ENCODE assay signal across 9 cellular contexts in the genomic region with DNA sequence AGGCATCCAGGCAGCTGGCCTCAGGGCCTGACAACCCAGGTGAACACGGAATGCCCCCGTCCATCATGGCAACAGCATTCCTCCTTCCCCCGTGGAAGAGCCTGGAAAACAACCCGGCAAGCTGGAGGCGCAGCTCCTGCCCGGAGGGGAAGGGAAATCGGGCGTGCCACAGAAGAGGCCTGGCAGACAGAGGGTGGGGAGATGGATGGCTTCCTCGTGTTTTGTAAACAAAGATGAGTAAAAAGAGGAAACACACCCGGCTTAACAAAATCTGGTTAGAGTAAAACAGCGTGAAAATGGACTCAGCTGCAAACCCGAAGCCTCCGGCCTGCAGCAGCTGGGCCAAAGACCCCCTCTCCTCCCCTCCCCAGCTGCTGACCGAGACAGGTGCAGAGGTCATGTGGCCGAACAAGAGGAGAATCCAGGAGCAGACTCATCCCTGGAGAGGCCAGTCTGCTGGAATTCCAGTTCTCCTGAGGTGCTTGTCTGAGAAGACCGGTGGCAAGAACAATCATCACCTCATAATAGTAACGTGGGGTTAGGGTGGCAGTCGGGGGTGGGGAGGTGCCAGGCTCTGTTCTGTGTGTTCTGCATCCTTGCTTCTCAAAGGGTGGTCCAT. TPM values are rescaled to one million over a fixed set of nuclear protein-coding genes. Genes with fewer than 3 reads are reported as not detected.
DNase-seq lines count a peak whose midpoint lies in the region; ATAC-seq, FAIRE-seq and TF ChIP-seq lines count a peak whose summit lies in the region.
"Had no signal": no experiment of that assay in that cellular context is flagged by ENCODE, and none has a peak within 500 bp of the region (broad histone marks: within the 10 kb centered on the region; RNA-seq: fewer than 3 reads in every experiment).

No MANE protein-coding gene starts in this region.

- no peak for TF ChIP-seq POLR2A in HepG2 (IDR thresholded peaks at IDR 0.05; ENCODE audit: insufficient read depth in 1 of 2, low read depth in 2 of 2, low read length in 2 of 2)

- H3K4me1 ChIP-seq in HepG2 (ENCODE audit: insufficient read depth, low read length) (peaks cover 99% of the 10 kb centered on the region), thoracic aorta (ENCODE audit: control insufficient read depth in 1 of 2, low read depth in 2 of 2) (peaks cover 40 to 85% of the 10 kb centered on the region in 2 donors)

- no peak for TF ChIP-seq RAD21 in HepG2 (CRISPR knock-in tag; IDR thresholded peaks at IDR 0.05)

- no peak for ATAC-seq in HepG2
- no peak for ATAC-seq in thoracic aorta (ENCODE audit: insufficient number of reproducible peaks, low FRiP score, low read depth)
- ATAC-seq in GM19035 (IDR thresholded peaks at IDR 0.05; ENCODE audit: unreplicated experiment): no peak
- no peak for ATAC-seq in GM21381 (IDR thresholded peaks at IDR 0.05; ENCODE audit: unreplicated experiment)

- DNase-seq in NCI-H2081 (lab: John Stamatoyannopoulos, UW): peak; percentile 25 to 63
- DNase-seq in NCI-H2081 treated with DMSO at 0.1 percent for 48 hours (lab: John Stamatoyannopoulos, UW): no peak
- no peak for DNase-seq in SK-N-MC (ENCODE audit: low read depth, low spot score)
- DNase-seq in HepG2 (ENCODE audit: low spot score): no peak
- DNase-seq in thoracic aorta (ENCODE audit: low spot score): no peak
- no peak for DNase-seq in NCI-H510A (lab: John Stamatoyannopoulos, UW)

- H3K79me2 ChIP-seq in HepG2 (ENCODE audit: insufficient read depth, low read length): no peaks in the 10 kb centered on the region

- H3K27me3 ChIP-seq in HepG2 (ENCODE audit: control insufficient read depth in 1 of 2, insufficient read depth in 2 of 2, low read length in 2 of 2) (no peaks in the 10 kb centered on the region), thoracic aorta (replicated peaks; ENCODE audit: insufficient read depth) (no peaks in the 10 kb centered on the region)

- TSS peak; percentile 82 for BruUV-seq in HepG2 (replicated peaks; lab: Mats Ljungman, UMichigan)

- H3K9ac ChIP-seq in SK-N-MC (ENCODE audit: insufficient read length) (no peak overlapping the region), HepG2 (ENCODE audit: insufficient read depth, low read depth, low read length) (peak overlapping the region; percentile 70)

- 41% methylated on average over 18 of the region's 18 CpGs for WGBS in HepG2 (ENCODE audit: low lambda C conversion rate)

- no peaks in the 10 kb centered on the region for H3K9me3 ChIP-seq in SK-N-MC (ENCODE audit: low read depth, low read length)
- no peaks in the 10 kb centered on the region for H3K9me3 ChIP-seq in HepG2 (ENCODE audit: low read length)
- H3K9me3 ChIP-seq in thoracic aorta: no peaks in the 10 kb centered on the region
- H3K9me3 ChIP-seq: HAP-1 had no signal

- POLR2A ChIA-PET in HepG2 (lab: Yijun Ruan, JAX): interaction anchor here (0.8 to 15.1 kb wide), 7 partner anchors 8 to 91 kb away, joined by 3 to 371 read pairs (median 5); a partner anchor contains a TSS

- no peaks in the 10 kb centered on the region for H4K20me1 ChIP-seq in HepG2 (ENCODE audit: insufficient read depth, low read length)

- peak overlapping the region; percentile 77 for H3K4me2 ChIP-seq in HepG2 (ENCODE audit: low read depth, low read length)

- H3K27ac ChIP-seq in SK-N-MC: peak overlapping the region; percentile 99
- H3K27ac ChIP-seq in HepG2 (ENCODE audit: extremely low read length, insufficient read depth, low read length): peak overlapping the region; percentile 86
- peak overlapping the region; percentile 67 to 73 for H3K27ac ChIP-seq in thoracic aorta

- H3K4me3 ChIP-seq in SK-N-MC: peak overlapping the region; percentile 71
- H3K4me3 ChIP-seq in HepG2 (replicated peaks in 1 of 3; ENCODE audit: insufficient read depth in 1 of 3, low read depth in 2 of 3, low read length in 3 of 3): peak overlapping the region; percentile 23 to 61 (median 34); a peak in 4 of 6 replicates
- H3K4me3 ChIP-seq in thoracic aorta: no peak overlapping the region
- H3K4me3 ChIP-seq: HAP-1 had no signal

- intact Hi-C loops in HepG2 (cut with micrococcal nuclease; ENCODE audit: unreplicated experiment): loop anchor here (2.0 kb wide), 1 partner anchor 15 kb away; a partner anchor contains a TSS

- FAIRE-seq in HepG2 (lab: Jason Lieb, UNC): no peak

- CTCF ChIA-PET in HepG2 (lab: Yijun Ruan, JAX; ENCODE audit: low intra/inter-chr PET ratio, low total read pairs): no interaction called here

- in situ Hi-C loops in HepG2 (cut with HindIII; ENCODE audit: extremely low pct_ligation_motif_present, low pct_unique_long_range_greater_than_20kb): no loop called here

- TF ChIP-seq CTCF in HepG2 (CRISPR knock-in tag; IDR thresholded peaks at IDR 0.05) (no peak), thoracic aorta (IDR thresholded peaks at IDR 0.05) (no peak)

- H3K36me3 ChIP-seq in SK-N-MC (ENCODE audit: insufficient read depth, low read length) (peaks cover 14% of the 10 kb centered on the region), HepG2 (replicated peaks in 1 of 2; ENCODE audit: control insufficient read depth in 1 of 2, insufficient read depth in 2 of 2, low read length in 2 of 2) (peaks cover 0 to 9% of the 10 kb centered on the region in 2 experiments; a peak in 3 of 5 replicates), thoracic aorta (no peaks in the 10 kb centered on the region)
- H3K36me3 ChIP-seq: HAP-1 had no signal

- H2AFZ ChIP-seq in HepG2 (ENCODE audit: low read length): no peak overlapping the region

- TF ChIP-seq EP300 in HepG2 (IDR thresholded peaks at IDR 0.05; ENCODE audit: low read depth in 2 of 2, low read length in 2 of 2) (no peak), HepG2 (CRISPR knock-in tag; IDR thresholded peaks at IDR 0.05; ENCODE audit: borderline replicate concordance) (no peak)

TF ChIP-seq in HepG2, 621 proteins besides CTCF, POLR2A, EP300 and RAD21 (continues in another document):
- no peak for TF ChIP-seq MXD4 (CRISPR knock-in tag; IDR thresholded peaks at IDR 0.05)
- TF ChIP-seq ZNF75D (CRISPR knock-in tag; IDR thresholded peaks at IDR 0.05; ENCODE audit: borderline replicate concordance): no peak
- no peak for TF ChIP-seq ZNF619 (CRISPR knock-in tag; IDR thresholded peaks at IDR 0.05)
- TF ChIP-seq ZNF317 (CRISPR knock-in tag; IDR thresholded peaks at IDR 0.05): no peak
- no peak for TF ChIP-seq ZNF629 (CRISPR knock-in tag; conservative IDR thresholded peaks at IDR 0.05)

RNA-seq across cellular contexts. Expression of a gene that starts 15.3 kb away (rescaled TPM):
- total RNA-seq in HepG2 (2016; rRNA removed; fragmentation: Illumina TruSeq; extraction: Trizol) (5.4 and 8.7 TPM in 2 replicates), thoracic aorta (10 to 100 TPM; 13.1 to 32.5 TPM)
- 0.88 and 1.0 TPM in 2 replicates for total RNA-seq in HepG2 (2016; cell fraction: cytosol; rRNA removed; fragmentation: Illumina TruSeq; extraction: Trizol; ENCODE audit: low read depth)
- 5.1 and 9.6 TPM in 2 replicates for total RNA-seq in HepG2 (2016; cell fraction: insoluble cytoplasmic fraction; rRNA removed; fragmentation: Illumina TruSeq; extraction: Trizol)
- total RNA-seq in HepG2 (2016; cell fraction: membrane; rRNA removed; fragmentation: Illumina TruSeq; extraction: Trizol): 2.8 and 3.2 TPM in 2 replicates
- total RNA-seq in HepG2 (2016; cell fraction: nucleus; rRNA removed; fragmentation: Illumina TruSeq; extraction: Trizol): 11.8 and 14.8 TPM in 2 replicates
- 15.9 and 32.7 TPM in 2 replicates for polyA plus RNA-seq in HepG2 (2011; rRNA removed)
- 12.2 and 20.6 TPM in 2 replicates for polyA plus RNA-seq in HepG2 (2011; cell fraction: cytosol; rRNA removed)
- polyA plus RNA-seq in HepG2 (2011; cell fraction: nucleus; rRNA removed): 28.3 and 48.7 TPM in 2 replicates
- 14.9 and 27.8 TPM in 2 replicates for polyA plus RNA-seq in HepG2 (2012)
- 0.38 and 0.44 TPM in 2 replicates for polyA plus RNA-seq in HepG2 (2016; cell fraction: cytosol; fragmentation: Illumina TruSeq; extraction: Trizol; ENCODE audit: low read depth)
- 4.3 and 4.9 TPM in 2 replicates for polyA plus RNA-seq in HepG2 (2016; cell fraction: insoluble cytoplasmic fraction; fragmentation: Illumina TruSeq; extraction: Trizol; ENCODE audit: low read depth)
- 0.95 and 1.0 TPM in 2 replicates for polyA plus RNA-seq in HepG2 (2016; cell fraction: membrane; fragmentation: Illumina TruSeq; extraction: Trizol; ENCODE audit: low read depth)
- polyA plus RNA-seq in HepG2 (2016; cell fraction: nucleus; fragmentation: Illumina TruSeq; extraction: Trizol; ENCODE audit: insufficient read depth, low read depth): 13.0 and 15.3 TPM in 2 replicates
- 3.0 and 44.4 TPM in 2 replicates for polyA minus RNA-seq in HepG2 (2011; rRNA and poly(A)+ RNA removed; ENCODE audit: low replicate concordance)
- 11.2 and 23.6 TPM in 2 replicates for polyA minus RNA-seq in HepG2 (2011; cell fraction: cytosol; rRNA and poly(A)+ RNA removed)
- polyA minus RNA-seq in HepG2 (2011; cell fraction: nucleus; rRNA and poly(A)+ RNA removed): 23.4 and 35.4 TPM in 2 replicates

RNA-seq across cellular contexts. Expression of a gene that starts 54.4 kb away (rescaled TPM):
- total RNA-seq in HepG2 (2016; rRNA removed; fragmentation: Illumina TruSeq; extraction: Trizol): 208 and 346 TPM in 2 replicates
- 41.2 and 44.6 TPM in 2 replicates for total RNA-seq in HepG2 (2016; cell fraction: cytosol; rRNA removed; fragmentation: Illumina TruSeq; extraction: Trizol; ENCODE audit: low read depth)
- total RNA-seq in HepG2 (2016; cell fraction: insoluble cytoplasmic fraction; rRNA removed; fragmentation: Illumina TruSeq; extraction: Trizol): 215 and 364 TPM in 2 replicates
- total RNA-seq in HepG2 (2016; cell fraction: membrane; rRNA removed; fragmentation: Illumina TruSeq; extraction: Trizol): 66.6 and 67.3 TPM in 2 replicates
- total RNA-seq in HepG2 (2016; cell fraction: nucleus; rRNA removed; fragmentation: Illumina TruSeq; extraction: Trizol): 83.4 and 83.7 TPM in 2 replicates
- polyA plus RNA-seq in HepG2 (2011; rRNA removed): 257 and 356 TPM in 2 replicates
- polyA plus RNA-seq in HepG2 (2011; cell fraction: cytosol; rRNA removed): 182 and 220 TPM in 2 replicates
- 51.4 and 52.1 TPM in 2 replicates for polyA plus RNA-seq in HepG2 (2011; cell fraction: nucleus; rRNA removed)
- 184 and 206 TPM in 2 replicates for polyA plus RNA-seq in HepG2 (2012)
- polyA plus RNA-seq in HepG2 (2016; cell fraction: cytosol; fragmentation: Illumina TruSeq; extraction: Trizol; ENCODE audit: low read depth): 72.3 and 76.1 TPM in 2 replicates
- 607 and 646 TPM in 2 replicates for polyA plus RNA-seq in HepG2 (2016; cell fraction: insoluble cytoplasmic fraction; fragmentation: Illumina TruSeq; extraction: Trizol; ENCODE audit: low read depth)
- 102 TPM in 2 replicates for polyA plus RNA-seq in HepG2 (2016; cell fraction: membrane; fragmentation: Illumina TruSeq; extraction: Trizol; ENCODE audit: low read depth)
- 218 and 240 TPM in 2 replicates for polyA plus RNA-seq in HepG2 (2016; cell fraction: nucleus; fragmentation: Illumina TruSeq; extraction: Trizol; ENCODE audit: insufficient read depth, low read depth)
- 39.8 and 85.1 TPM in 2 replicates for polyA minus RNA-seq in HepG2 (2011; rRNA and poly(A)+ RNA removed; ENCODE audit: low replicate concordance)
- 43.2 and 55.2 TPM in 2 replicates for polyA minus RNA-seq in HepG2 (2011; cell fraction: cytosol; rRNA and poly(A)+ RNA removed)
- 31.1 and 41.5 TPM in 2 replicates for polyA minus RNA-seq in HepG2 (2011; cell fraction: nucleus; rRNA and poly(A)+ RNA removed)
- total RNA-seq in thoracic aorta: 100 to 1,000 TPM; 179 to 219 TPM

Comparison
In these comparisons a context has a peak if more than half of its experiments do, and no peak if none do; other contexts are left out.
1. DNase-seq: peak in NCI-H2081 (2 of 2); none in NCI-H2081 treated with DMSO at 0.1 percent for 48 hours (single experiment), SK-N-MC (single experiment), HepG2 (single experiment), thoracic aorta (single experiment) and NCI-H510A (single experiment).
2. Peak in every context shown above with its lines, with median percentiles within 50 percentile points of each other: H3K27ac ChIP-seq.